Comparison of ENCODE assay signal across 7 cellular contexts in genomic region chrX:19990225-19990518, GRCh38.
DNase-seq lines count a peak whose midpoint lies in the region; ATAC-seq, FAIRE-seq and TF ChIP-seq lines count a peak whose summit lies in the region.

No MANE protein-coding gene starts in this region.

- peak overlapping the region; percentile 52 for H3K27ac ChIP-seq in KOPT-K1 (ENCODE audit: low read depth, low read length, poor library complexity, severe bottlenecking)

- no peak for TF ChIP-seq CTCF in GM12865 (IDR thresholded peaks at IDR 0.05; ENCODE audit: insufficient read depth, low read depth, low read length, missing control alignments)

- peak overlapping the region; percentile 82 for H3K4me3 Mint-ChIP-seq in central memory CD8-positive, alpha-beta T cell

- DNase-seq in GM12865 (ENCODE audit: low read depth) (no peak), medulla oblongata (ENCODE audit: extremely low spot score) (peak; percentile 3), urothelium cell line (ENCODE audit: low spot score) (peak; percentile 1)
- peak in 1 of 2 donors; percentile 14 for DNase-seq in central memory CD8-positive, alpha-beta T cell (ENCODE audit: low spot score in 2 of 2)
- no peak for DNase-seq in activated CD4-positive, CD25-positive, alpha-beta regulatory T cell treated with anti-CD3 and anti-CD28 coated beads, Interleukin-2, amount 50 U/mL, for 72 hours

- no peaks in the 10 kb centered on the region for H3K9me3 Mint-ChIP-seq in central memory CD8-positive, alpha-beta T cell

- peaks cover 12% of the 10 kb centered on the region for H3K36me3 Mint-ChIP-seq in central memory CD8-positive, alpha-beta T cell (ENCODE audit: insufficient read depth)

- H3K9me3 ChIP-seq in KOPT-K1 (ENCODE audit: insufficient read depth, low read length, poor library complexity, severe bottlenecking), result no peaks in the 10 kb centered on the region

- H3K4me1 Mint-ChIP-seq in central memory CD8-positive, alpha-beta T cell, result peaks cover 19% of the 10 kb centered on the region

- no peaks in the 10 kb centered on the region for H3K36me3 ChIP-seq in KOPT-K1 (ENCODE audit: insufficient read depth, low read length)

- no peak for FAIRE-seq in urothelium cell line (lab: Jason Lieb, UNC)

- H3K4me3 ChIP-seq in GM12865 (ENCODE audit: low read depth, low read length), result peak overlapping the region; percentile 68

- peak overlapping the region; percentile 64 for H3K27ac Mint-ChIP-seq in central memory CD8-positive, alpha-beta T cell (ENCODE audit: low read depth)

- ATAC-seq in GM21576 (IDR thresholded peaks at IDR 0.05; ENCODE audit: unreplicated experiment), result peak; percentile 23
- peak; percentile 39 for ATAC-seq in central memory CD8-positive, alpha-beta T cell (replicated peaks; ENCODE audit: extremely low read depth, poor library complexity, severe bottlenecking)

- H3K27me3 Mint-ChIP-seq in central memory CD8-positive, alpha-beta T cell, result no peaks in the 10 kb centered on the region

Comparison
In these comparisons a context has a peak if more than half of its experiments do, and no peak if none do; other contexts are left out.
1. DNase-seq: peak in medulla oblongata (single experiment) and urothelium cell line (single experiment); none in GM12865 (single experiment) and activated CD4-positive, CD25-positive, alpha-beta regulatory T cell treated with anti-CD3 and anti-CD28 coated beads, Interleukin-2, amount 50 U/mL, for 72 hours (single experiment).